ENCODE assay signal across 9 cellular contexts in the genomic region with DNA sequence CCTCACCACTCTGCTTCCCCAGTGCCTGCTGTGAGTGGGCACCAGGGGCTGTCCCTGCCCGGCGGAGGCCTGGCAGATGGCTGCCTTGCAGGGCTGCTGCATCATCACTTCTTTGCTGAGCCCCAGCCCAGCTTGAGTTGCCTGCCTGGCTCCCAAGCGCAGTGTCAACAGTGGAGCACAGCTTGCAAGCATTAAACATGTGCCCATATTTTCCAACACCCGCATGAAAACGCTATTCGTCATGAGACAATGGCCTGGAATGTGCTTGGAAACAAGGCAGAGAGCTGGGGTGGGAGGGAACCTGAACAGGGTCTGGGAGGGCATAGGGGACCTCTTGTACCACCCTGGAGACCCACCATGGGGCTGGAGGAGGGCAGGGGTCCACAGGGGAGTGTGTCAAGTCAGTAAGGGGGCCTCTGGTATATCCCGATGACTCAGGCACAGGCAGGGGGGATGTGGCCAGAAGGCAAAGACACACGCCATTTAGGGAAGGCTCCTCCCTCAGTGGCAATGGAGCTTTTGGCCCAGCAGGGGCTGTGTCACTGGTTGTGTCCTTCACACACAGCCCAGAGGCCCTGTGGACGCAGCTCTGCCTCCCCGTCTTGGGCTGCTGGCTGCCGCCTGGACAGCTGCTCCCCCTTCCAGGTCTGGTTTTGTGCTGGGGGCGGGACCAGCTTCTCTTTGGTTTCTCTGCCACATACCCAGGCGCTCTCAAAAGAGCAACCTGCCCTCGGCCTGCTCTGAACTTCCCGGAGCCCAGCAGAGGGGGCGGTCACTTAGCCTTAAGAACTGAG. TPM values are rescaled to one million over a fixed set of nuclear protein-coding genes. Genes with fewer than 3 reads are reported as not detected.
DNase-seq lines count a peak whose midpoint lies in the region; ATAC-seq and TF ChIP-seq lines count a peak whose summit lies in the region.
"Had no signal": no experiment of that assay in that cellular context is flagged by ENCODE, and none has a peak within 500 bp of the region (broad histone marks: within the 10 kb centered on the region; RNA-seq: fewer than 3 reads in every experiment).

No MANE protein-coding gene starts in this region.

- H3K4me3 ChIP-seq in AG04450 (ENCODE audit: low read depth, low read length) (no peak overlapping the region), NB4 (ENCODE audit: low read depth, low read length) (no peak overlapping the region), endodermal cell (ENCODE audit: low read length) (no peak overlapping the region), muscle layer of duodenum (ENCODE audit: low read depth in 1 of 2, low read length in 2 of 2) (peak overlapping the region in 1 of 2 donors; percentile 20)

- WGBS in endodermal cell (ENCODE audit: insufficient coverage in 1 of 2, insufficient read length in 1 of 2), 2 experiments, result 75 to 78% methylated on average over 14 to 16 of the region's 16 CpGs

- H3K36me3 Mint-ChIP-seq in endodermal cell (ENCODE audit: low read depth), result peaks cover 5% of the 10 kb centered on the region

- no peak overlapping the region for H3K4me3 Mint-ChIP-seq in endodermal cell
- H3K4me3 Mint-ChIP-seq: memory B cell had no signal

- H3K27ac Mint-ChIP-seq in endodermal cell, result peak overlapping the region; percentile 68
- H3K27ac Mint-ChIP-seq: memory B cell had no signal

- DNase-seq in AG04450 (ENCODE audit: low read depth, low spot score), result peak; percentile 84
- DNase-seq in NB4 (ENCODE audit: low read depth), result peak; percentile 86
- peak; percentile 86 for DNase-seq in endodermal cell
- no peak for DNase-seq in activated T-cell treated with anti-CD3 and anti-CD28 coated beads, Interleukin-2, amount 50 U/mL, for 48 hours
- DNase-seq in NCI-H1436 treated with DMSO at 0.1 percent for 48 hours (lab: John Stamatoyannopoulos, UW), result no peak

- TF ChIP-seq CTCF in AG04450 (IDR thresholded peaks at IDR 0.05; ENCODE audit: low read depth, low read length) (peak; percentile 60), NB4 (IDR thresholded peaks at IDR 0.05; ENCODE audit: low read depth, low read length) (peak; percentile 47), endodermal cell (conservative IDR thresholded peaks at IDR 0.05) (peak; percentile 55)

- no peak for TF ChIP-seq POLR2A in NB4 (IDR thresholded peaks at IDR 0.05; ENCODE audit: extremely low read depth, insufficient read length)

- POLR2A ChIA-PET in AG04450 (lab: Yijun Ruan, JAX), result interaction anchor here (0.7 to 2.6 kb wide), 15 partner anchors 8 to 64 kb away, joined by 3 to 16 read pairs (median 7); a partner anchor contains a TSS

- H3K9me3 ChIP-seq in AG04450 (ENCODE audit: control insufficient read depth, insufficient read depth, low read length) (peaks cover 13% of the 10 kb centered on the region; the same call in 1 of the 2 replicates), endodermal cell (ENCODE audit: control insufficient read depth, low read length) (no peaks in the 10 kb centered on the region), muscle layer of duodenum (ENCODE audit: control insufficient read depth in 1 of 2, low read length in 2 of 2) (no peaks in the 10 kb centered on the region)

- no peaks in the 10 kb centered on the region for H3K9me3 Mint-ChIP-seq in endodermal cell
- H3K9me3 Mint-ChIP-seq: memory B cell had no signal

- no peaks in the 10 kb centered on the region for H3K27me3 Mint-ChIP-seq in endodermal cell (ENCODE audit: insufficient read depth)
- H3K27me3 Mint-ChIP-seq: memory B cell had no signal

- H3K27me3 ChIP-seq in AG04450 (ENCODE audit: control insufficient read depth, insufficient read depth, low read length) (no peaks in the 10 kb centered on the region), endodermal cell (ENCODE audit: control insufficient read depth, insufficient read depth, low read length, poor library complexity, severe bottlenecking) (no peaks in the 10 kb centered on the region), muscle layer of duodenum (ENCODE audit: low read depth, low read length) (no peaks in the 10 kb centered on the region)

- H3K4me1 ChIP-seq in endodermal cell (ENCODE audit: control insufficient read depth, insufficient read depth, low read length) (no peaks in the 10 kb centered on the region), muscle layer of duodenum (ENCODE audit: control insufficient read depth in 1 of 2, insufficient read depth in 2 of 2, low read length in 2 of 2) (peaks cover 32 to 65% of the 10 kb centered on the region in 2 donors)

- peak overlapping the region; percentile 99 for H3K27ac ChIP-seq in AG04450 (ENCODE audit: low read depth, low read length)
- H3K27ac ChIP-seq in endodermal cell (ENCODE audit: low read depth, low read length), result peak overlapping the region; percentile 77
- peak overlapping the region; percentile 92 for H3K27ac ChIP-seq in muscle layer of duodenum (ENCODE audit: low read length)

- H3K36me3 ChIP-seq in endodermal cell (ENCODE audit: control insufficient read depth, insufficient read depth, low read length) (peaks cover 3% of the 10 kb centered on the region), muscle layer of duodenum (ENCODE audit: control insufficient read depth in 1 of 2, insufficient read depth in 2 of 2, low read length in 2 of 2) (peaks cover 0 to 3% of the 10 kb centered on the region in 2 donors)

- H3K9ac ChIP-seq in endodermal cell (ENCODE audit: extremely low read depth, low read length, poor library complexity, severe bottlenecking), result no peak overlapping the region

- CTCF ChIA-PET in AG04450 (lab: Charles Lee), result interaction anchor here (0.6 to 3.5 kb wide), 6 partner anchors 10 to 177 kb away, joined by 3 to 16 read pairs (median 4); no protein-coding TSS in a partner anchor

- ATAC-seq in GM21381 (IDR thresholded peaks at IDR 0.05; ENCODE audit: unreplicated experiment) (no peak), GM19463 (IDR thresholded peaks at IDR 0.05; ENCODE audit: unreplicated experiment) (no peak)

- peaks cover 2% of the 10 kb centered on the region for H3K4me1 Mint-ChIP-seq in endodermal cell
- H3K4me1 Mint-ChIP-seq: memory B cell had no signal

RNA-seq across cellular contexts. Expression of a gene that starts 17.4 kb away (rescaled TPM):
- polyA plus RNA-seq in AG04450 (2011; rRNA removed), result 57.9 and 80.1 TPM in 2 replicates
- polyA minus RNA-seq in AG04450 (2011; rRNA and poly(A)+ RNA removed), result 55.0 and 67.0 TPM in 2 replicates
- 10 to 100 TPM; 23.4 to 24.0 TPM for total RNA-seq in endodermal cell
- 86.6 TPM for polyA plus RNA-seq in endodermal cell (2013, experiment 1 of 2)
- 67.0 TPM for polyA plus RNA-seq in endodermal cell (2013, experiment 2 of 2)

RNA-seq across cellular contexts. Expression of a gene that starts 56.9 kb away (rescaled TPM):
- polyA plus RNA-seq in AG04450 (2011; rRNA removed), result 3.0 and 5.1 TPM in 2 replicates
- polyA minus RNA-seq in AG04450 (2011; rRNA and poly(A)+ RNA removed), result 2.6 and 3.7 TPM in 2 replicates
- 1 to 10 TPM; 3.0 to 5.6 TPM for total RNA-seq in endodermal cell
- polyA plus RNA-seq in endodermal cell (2013, experiment 1 of 2), result 1.3 TPM
- polyA plus RNA-seq in endodermal cell (2013, experiment 2 of 2), result 0.21 TPM

Comparison
In these comparisons a context has a peak if more than half of its experiments do, and no peak if none do; other contexts are left out.
1. DNase-seq: peak in AG04450 (single experiment), NB4 (single experiment) and endodermal cell (single experiment); none in activated T-cell treated with anti-CD3 and anti-CD28 coated beads, Interleukin-2, amount 50 U/mL, for 48 hours (0 of 2) and NCI-H1436 treated with DMSO at 0.1 percent for 48 hours (single experiment).
2. Peak in every context shown above with its lines, with median percentiles within 50 percentile points of each other: H3K27ac ChIP-seq and CTCF ChIP-seq.